ENCODE assay signal across 9 cellular contexts in genomic region chr19:54431255-54431838, GRCh38. TPM values are rescaled to one million over a fixed set of nuclear protein-coding genes. Genes with fewer than 3 reads are reported as not detected.
DNase-seq lines count a peak whose midpoint lies in the region; ATAC-seq and TF ChIP-seq lines count a peak whose summit lies in the region.
"Had no signal": no experiment of that assay in that cellular context is flagged by ENCODE, and none has a peak within 500 bp of the region (broad histone marks: within the 10 kb centered on the region; RNA-seq: fewer than 3 reads in every experiment).

No MANE protein-coding gene starts in this region.

- 16% methylated on average over 11 of the region's 11 CpGs for WGBS in SK-N-SH (ENCODE audit: low lambda C conversion rate)

- H3K4me2 ChIP-seq in SK-N-SH, result peak overlapping the region; percentile 74

- DNase-seq in NCI-H1105 treated with DMSO at 0.1 percent for 48 hours (lab: John Stamatoyannopoulos, UW) (peak; percentile 30), NCI-H1105 (lab: John Stamatoyannopoulos, UW) (no peak), SK-N-SH (no peak), fibroblast of villous mesenchyme (ENCODE audit: low read depth) (peak; percentile 12), gastrocnemius medialis (peak in 1 of 2 donors; percentile 38), NCI-H524 (lab: John Stamatoyannopoulos, UW) (no peak)
- DNase-seq in stimulated activated CD4-positive, alpha-beta T cell treated with anti-CD3 and anti-CD28 coated beads, Interleukin-4, amount 100 ng/mL, for 24 hours, result no peak
- DNase-seq in activated effector memory CD4-positive, alpha-beta T cell treated with anti-CD3 and anti-CD28 coated beads, Interleukin-2, amount 50 U/mL, for 16 hours, result no peak

- no peak overlapping the region for H2AFZ ChIP-seq in SK-N-SH (ENCODE audit: low read depth)

- no peaks in the 10 kb centered on the region for H3K79me2 ChIP-seq in SK-N-SH (ENCODE audit: insufficient read depth)

- H3K4me1 ChIP-seq in SK-N-SH (ENCODE audit: control insufficient read depth in 1 of 2, insufficient read depth in 2 of 2, low read depth in 1 of 2, low read length in 1 of 2) (peaks cover 0 to 12% of the 10 kb centered on the region in 2 experiments; a peak in 1 of 4 replicates), gastrocnemius medialis (peaks cover 15 to 40% of the 10 kb centered on the region in 2 donors)

- no peak for TF ChIP-seq RAD21 in SK-N-SH (IDR thresholded peaks at IDR 0.05; ENCODE audit: low read length)

- peak in 1 of 2 donors; percentile 19 for ATAC-seq in gastrocnemius medialis

- peak overlapping the region in 1 of 2 experiments; percentile 36; a peak in 1 of 4 replicates for H3K4me3 ChIP-seq in SK-N-SH (ENCODE audit: low read depth in 2 of 2, low read length in 1 of 2)
- no peak overlapping the region for H3K4me3 ChIP-seq in fibroblast of villous mesenchyme (ENCODE audit: low read depth, low read length)
- peak overlapping the region; percentile 25 to 40 (median 35) for H3K4me3 ChIP-seq in gastrocnemius medialis

- H3K9ac ChIP-seq in SK-N-SH, result no peak overlapping the region

- H3K36me3 ChIP-seq in SK-N-SH (replicated peaks in 1 of 2; ENCODE audit: control insufficient read depth in 1 of 2, insufficient read depth in 2 of 2, low read length in 1 of 2) (no peaks in the 10 kb centered on the region), gastrocnemius medialis (no peaks in the 10 kb centered on the region)

- in situ Hi-C loops in gastrocnemius medialis (cut with MboI; ENCODE audit: low sequenced_read_pairs in 4 of 4), result no loop called here

- intact Hi-C loops in gastrocnemius medialis (cut with DNase I; ENCODE audit: low total_unique reads), result no loop called here

- H3K9me3 ChIP-seq in SK-N-SH (no peaks in the 10 kb centered on the region), gastrocnemius medialis (no peaks in the 10 kb centered on the region)

- no peak for TF ChIP-seq POLR2A in gastrocnemius medialis (IDR thresholded peaks at IDR 0.05)

- H3K27ac ChIP-seq in SK-N-SH (ENCODE audit: low read depth in 2 of 2, low read length in 1 of 2) (no peak overlapping the region), gastrocnemius medialis (no peak overlapping the region)

- TF ChIP-seq EP300 in SK-N-SH (IDR thresholded peaks at IDR 0.05; ENCODE audit: borderline replicate concordance in 1 of 2, low read depth in 1 of 2, low read length in 1 of 2), result no peak

- H3F3A ChIP-seq in SK-N-SH (replicated peaks; ENCODE audit: insufficient read depth), result no peaks in the 10 kb centered on the region

- H4K20me1 ChIP-seq in SK-N-SH (ENCODE audit: insufficient read depth), result 0 out of 2 replicates have a peak, but pooled peaks cover 3% of the 10 kb centered on the region

- peaks cover 39% of the 10 kb centered on the region for H3K27me3 ChIP-seq in SK-N-SH (ENCODE audit: insufficient read depth)
- H3K27me3 ChIP-seq in gastrocnemius medialis, result peaks cover 30 to 54% (median 39%) of the 10 kb centered on the region in 3 donors

- POLR2A ChIA-PET in SK-N-SH (lab: Yijun Ruan, JAX), result interaction anchor here (1.0 kb wide), 1 partner anchor 17 kb away, joined by 4 read pairs; the partner anchor contains the start of gene LENG8

- CTCF ChIA-PET in SK-N-SH (lab: Yijun Ruan, JAX), result interaction anchor here (1.0 to 1.2 kb wide), 5 partner anchors 10 to 34 kb away, joined by 3 to 5 read pairs (median 3); no protein-coding TSS in a partner anchor

- no peaks in the 10 kb centered on the region for H3K9me2 ChIP-seq in SK-N-SH

- no peak for TF ChIP-seq CTCF in SK-N-SH (IDR thresholded peaks at IDR 0.05)
- TF ChIP-seq CTCF in fibroblast of villous mesenchyme (IDR thresholded peaks at IDR 0.05; ENCODE audit: insufficient read depth, low read depth, low read length), result no peak
- no peak for TF ChIP-seq CTCF in gastrocnemius medialis (IDR thresholded peaks at IDR 0.05 in 4 of 5, conservative IDR thresholded peaks at IDR 0.05 in 1 of 5)

TF ChIP-seq in SK-N-SH, 30 proteins besides CTCF, POLR2A, EP300 and RAD21:
- TF ChIP-seq NFIC (IDR thresholded peaks at IDR 0.05; ENCODE audit: borderline replicate concordance) (0 out of 2 replicates have a peak, but pooled peaks have one; percentile 12), FOXM1 (IDR thresholded peaks at IDR 0.05; ENCODE audit: low read depth) (no peak)

RNA-seq across cellular contexts. Expression of gene TTYH1, which starts 16.1 kb away (rescaled TPM):
- 0.05 and 0.21 TPM in 2 replicates for polyA plus RNA-seq in SK-N-SH (2012; rRNA removed)
- polyA plus RNA-seq in SK-N-SH (2012; cell fraction: cytosol; rRNA removed), result 0.06 TPM in 1 of 2 replicates, not detected in the other
- 0.10 and 0.28 TPM in 2 replicates for polyA plus RNA-seq in SK-N-SH (2012; cell fraction: nucleus; rRNA removed)
- not detected in 2 replicates for total RNA-seq in fibroblast of villous mesenchyme
- under 1 TPM in 1 of 4 donors, not detected in 3; 0.41 TPM for total RNA-seq in gastrocnemius medialis
- polyA plus RNA-seq: AG04450 had no signal

RNA-seq across cellular contexts. Expression of gene LENG8, which starts 17.7 kb away (rescaled TPM):
- 84.0 and 89.1 TPM in 2 replicates for polyA plus RNA-seq in SK-N-SH (2012; rRNA removed)
- polyA plus RNA-seq in SK-N-SH (2012; cell fraction: cytosol; rRNA removed), result 7.9 and 9.7 TPM in 2 replicates
- 983 and 1,066 TPM in 2 replicates for polyA plus RNA-seq in SK-N-SH (2012; cell fraction: nucleus; rRNA removed)
- 39.7 and 40.6 TPM in 2 replicates for total RNA-seq in fibroblast of villous mesenchyme
- total RNA-seq in gastrocnemius medialis, result 10 to 100 TPM in 3 of 4 donors, 1 to 10 TPM in 1; 9.9 to 49.5 (median 15.5) TPM

RNA-seq across cellular contexts. Expression of gene LENG9, which starts 32.2 kb away (rescaled TPM):
- 0.20 and 0.21 TPM in 2 replicates for polyA plus RNA-seq in SK-N-SH (2012; rRNA removed)
- 0.08 and 0.18 TPM in 2 replicates for polyA plus RNA-seq in SK-N-SH (2012; cell fraction: cytosol; rRNA removed)
- polyA plus RNA-seq in SK-N-SH (2012; cell fraction: nucleus; rRNA removed), result 0.22 and 0.26 TPM in 2 replicates
- total RNA-seq in fibroblast of villous mesenchyme (5.2 and 7.1 TPM in 2 replicates), gastrocnemius medialis (1 to 10 TPM; 1.5 to 4.9 (median 3.4) TPM)

RNA-seq across cellular contexts. Expression of gene CDC42EP5, which starts 41.7 kb away (rescaled TPM):
- 10.8 and 13.5 TPM in 2 replicates for polyA plus RNA-seq in SK-N-SH (2012; rRNA removed)
- polyA plus RNA-seq in SK-N-SH (2012; cell fraction: cytosol; rRNA removed), result 7.7 and 10.3 TPM in 2 replicates
- polyA plus RNA-seq in SK-N-SH (2012; cell fraction: nucleus; rRNA removed), result 6.2 and 17.8 TPM in 2 replicates
- total RNA-seq in fibroblast of villous mesenchyme (12.5 and 29.0 TPM in 2 replicates), gastrocnemius medialis (1 to 10 TPM in 2 of 4 donors, under 1 TPM in 1, not detected in 1; 0.83 to 4.6 (median 4.2) TPM)

Comparison
In these comparisons a context has a peak if more than half of its experiments do, and no peak if none do; other contexts are left out.
1. DNase-seq: peak in NCI-H1105 treated with DMSO at 0.1 percent for 48 hours (single experiment) and fibroblast of villous mesenchyme (single experiment); none in NCI-H1105 (single experiment), SK-N-SH (single experiment), NCI-H524 (0 of 2), stimulated activated CD4-positive, alpha-beta T cell treated with anti-CD3 and anti-CD28 coated beads, Interleukin-4, amount 100 ng/mL, for 24 hours (single experiment) and activated effector memory CD4-positive, alpha-beta T cell treated with anti-CD3 and anti-CD28 coated beads, Interleukin-2, amount 50 U/mL, for 16 hours (single experiment).